In genomic region chr18:48996901-48997463, GRCh38 we compare ENCODE assay signal across 8 cellular contexts. TPM values are rescaled to one million over a fixed set of nuclear protein-coding genes. Genes with fewer than 3 reads are reported as not detected.
A peak's percentile ranks its signal among the peaks of the same experiment; 100 is the strongest.
DNase-seq lines count a peak whose midpoint lies in the region; ATAC-seq and TF ChIP-seq lines count a peak whose summit lies in the region.

No MANE protein-coding gene starts in this region.

- peaks cover 78% of the 10 kb centered on the region for H3K4me1 Mint-ChIP-seq in chondrocyte (ENCODE audit: low read depth)

- TF ChIP-seq CTCF in chondrocyte (IDR thresholded peaks at IDR 0.05), result peak; percentile 37
- no peak for TF ChIP-seq CTCF in lower leg skin (IDR thresholded peaks at IDR 0.05)

- H3K36me3 Mint-ChIP-seq in chondrocyte (ENCODE audit: low read depth), result no peaks in the 10 kb centered on the region

- intact Hi-C loops in lower leg skin (cut with DNase I; ENCODE audit: low total_unique reads), result no loop called here

- H3K27ac Mint-ChIP-seq in chondrocyte (ENCODE audit: unreplicated experiment), result peak overlapping the region; percentile 99

- no peak for TF ChIP-seq POLR2A in lower leg skin (IDR thresholded peaks at IDR 0.05)

- H3K9me3 Mint-ChIP-seq in chondrocyte (ENCODE audit: low read depth), result no peaks in the 10 kb centered on the region

- no peaks in the 10 kb centered on the region for H3K27me3 Mint-ChIP-seq in chondrocyte (ENCODE audit: low read depth)

- H3K27me3 ChIP-seq in mucosa of stomach (ENCODE audit: control insufficient read depth, insufficient read depth, low read length), result no peaks in the 10 kb centered on the region

- WGBS in lower leg skin, 2 donors, result 48 to 53% methylated on average over 7 to 8 of the region's 8 CpGs

- H3K4me3 Mint-ChIP-seq in chondrocyte (ENCODE audit: unreplicated experiment), result no peak overlapping the region

- no peaks in the 10 kb centered on the region for H3K9me3 ChIP-seq in mucosa of stomach (ENCODE audit: control insufficient read depth, low read length)

- DNase-seq in Caki2 (ENCODE audit: low read depth) (peak; percentile 94), LoVo (ENCODE audit: low spot score) (peak; percentile 89), chondrocyte (ENCODE audit: low spot score) (peak; percentile 60), lower leg skin (ENCODE audit: low spot score in 2 of 2) (no peak), NCI-H2171 treated with DMSO at 0.1 percent for 48 hours (lab: John Stamatoyannopoulos, UW) (no peak), activated gamma-delta T cell treated with Interleukin-2 at 50 U/mL for 16 hours (no peak)

- H3K4me1 ChIP-seq in mucosa of stomach (ENCODE audit: control insufficient read depth, insufficient read depth, low read length), result peaks cover 34% of the 10 kb centered on the region

- in situ Hi-C loops in Caki2 (cut with HindIII; ENCODE audit: low pct_unique_long_range_greater_than_20kb, low sequenced_read_pairs), result no loop called here

- H3K36me3 ChIP-seq in mucosa of stomach (ENCODE audit: control insufficient read depth, insufficient read depth, low read length), result no peaks in the 10 kb centered on the region

- peak overlapping the region; percentile 31 for H3K9ac ChIP-seq in mucosa of stomach (ENCODE audit: low read length)

- no peak for ATAC-seq in GM19395 (IDR thresholded peaks at IDR 0.05; ENCODE audit: unreplicated experiment)

- no peak overlapping the region for H3K4me3 ChIP-seq in mucosa of stomach (ENCODE audit: low read length)
- H3K4me3 ChIP-seq in lower leg skin (ENCODE audit: low read depth, poor library complexity, severe bottlenecking), result no peak overlapping the region

RNA-seq across cellular contexts. Expression of gene SMAD7, which starts 46.2 kb away (rescaled TPM):
- 38.0 and 50.2 TPM in 2 replicates for total RNA-seq in Caki2 (2014; rRNA removed; shearing (Covaris generic); ENCODE audit: low replicate concordance)
- total RNA-seq in chondrocyte (61.2 to 99.9 TPM (median 70.1 TPM) in 3 replicates), lower leg skin (10 to 100 TPM; 19.6 to 23.9 (median 20.7) TPM)

Comparison
In these comparisons a context has a peak if more than half of its experiments do, and no peak if none do; other contexts are left out.
1. DNase-seq: peak in Caki2 (single experiment), LoVo (single experiment) and chondrocyte (single experiment); none in lower leg skin (0 of 2), NCI-H2171 treated with DMSO at 0.1 percent for 48 hours (single experiment) and activated gamma-delta T cell treated with Interleukin-2 at 50 U/mL for 16 hours (single experiment).